In the genomic region with DNA sequence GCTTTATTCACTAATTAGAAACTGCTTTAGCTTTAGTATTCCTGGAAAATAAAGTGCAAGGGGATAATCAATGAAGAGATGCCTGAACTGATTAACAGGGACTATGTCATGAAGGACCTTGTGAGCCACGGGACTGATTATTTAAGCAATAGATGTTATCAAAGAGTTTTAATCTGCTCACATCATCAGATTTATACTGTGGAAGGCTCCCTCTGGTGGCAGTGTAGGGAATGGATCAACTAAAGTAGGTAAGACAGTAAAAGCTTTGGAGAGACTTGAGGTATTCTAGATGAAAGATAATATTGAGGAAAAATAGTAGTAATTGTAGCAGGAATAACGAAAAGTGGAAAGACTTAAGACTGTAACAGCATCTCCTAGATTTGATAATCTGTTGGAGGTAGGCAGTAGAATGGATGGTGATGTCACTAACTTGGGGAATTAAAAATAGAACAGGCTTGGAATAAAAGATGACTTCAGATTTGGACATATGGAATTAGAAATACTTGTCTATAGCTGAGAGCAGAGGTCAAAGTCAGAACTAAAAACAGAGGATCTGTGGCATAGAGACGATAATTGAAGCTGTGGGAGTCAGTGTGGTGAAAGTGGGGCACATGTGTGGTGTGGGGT, we compare ENCODE assay signal across 8 cellular contexts.
DNase-seq lines count a peak whose midpoint lies in the region; ATAC-seq, FAIRE-seq and TF ChIP-seq lines count a peak whose summit lies in the region.

No MANE protein-coding gene starts in this region.

- H3K79me2 ChIP-seq in H1 (ENCODE audit: control insufficient read depth in 1 of 2, insufficient read depth in 2 of 2, low read length in 2 of 2) = no peaks in the 10 kb centered on the region

- H3K4ac ChIP-seq in H1 (replicated peaks; ENCODE audit: insufficient read length, low read depth, low read length) = no peak overlapping the region

- peak overlapping the region; percentile 56; the same call in 1 of the 2 replicates for H2AFZ ChIP-seq in H1 (ENCODE audit: low read length)

- H3K27ac ChIP-seq in Panc1 (ENCODE audit: low read length) (no peak overlapping the region), H1 (ENCODE audit: low read depth, low read length) (no peak overlapping the region), pancreas (no peak overlapping the region)

- no peak overlapping the region for H2BK5ac ChIP-seq in H1 (ENCODE audit: low read depth, low read length)

- no peak overlapping the region for H3K14ac ChIP-seq in H1 (ENCODE audit: insufficient read length)

- peak; percentile 70 to 75 for TF ChIP-seq RAD21 in H1 (IDR thresholded peaks at IDR 0.05 in 1 of 2, conservative IDR thresholded peaks at IDR 0.05 in 1 of 2; ENCODE audit: low read depth in 2 of 2, low read length in 2 of 2)

- TF ChIP-seq CTCF in GM12865 (IDR thresholded peaks at IDR 0.05; ENCODE audit: insufficient read depth, low read depth, low read length, missing control alignments) (peak; percentile 74), Panc1 (IDR thresholded peaks at IDR 0.05) (peak; percentile 77; the same call in 1 of the 2 replicates), H1 (IDR thresholded peaks at IDR 0.05; ENCODE audit: control extremely low read depth in 1 of 3, insufficient read depth in 1 of 3, low read depth in 1 of 3, low read length in 3 of 3) (peak in 2 of 3 experiments; percentile 48 to 67; a peak in 2 of 4 replicates), pancreas (IDR thresholded peaks at IDR 0.05) (peak; percentile 47 to 65 (median 58))

- H3K4me3 ChIP-seq in GM12865 (ENCODE audit: low read depth, low read length) (no peak overlapping the region), Panc1 (ENCODE audit: low read depth in 2 of 2, low read length in 2 of 2) (no peak overlapping the region), H1 (ENCODE audit: extremely low read depth in 1 of 4, insufficient read depth in 2 of 4, low read depth in 3 of 4, low read length in 4 of 4) (no peak overlapping the region), pancreas (no peak overlapping the region)

- H4K20me1 ChIP-seq in H1 (replicated peaks in 1 of 2; ENCODE audit: control insufficient read depth in 1 of 2, insufficient read depth in 2 of 2, low read length in 2 of 2) = no peaks in the 10 kb centered on the region

- H2BK12ac ChIP-seq in H1 (ENCODE audit: low read depth, low read length) = no peak overlapping the region

- no peak overlapping the region for H4K8ac ChIP-seq in H1 (ENCODE audit: extremely low read depth, insufficient read depth, low read length)

- H3K27me3 ChIP-seq in Panc1 (ENCODE audit: control insufficient read depth, insufficient read depth, low read length) (no peaks in the 10 kb centered on the region), H1 (replicated peaks in 1 of 4; ENCODE audit: control insufficient read depth in 3 of 4, extremely low read depth in 1 of 4, insufficient read depth in 3 of 4, low read length in 3 of 4) (no peaks in the 10 kb centered on the region), pancreas (no peaks in the 10 kb centered on the region)

- H3K9me3 ChIP-seq in Panc1 (ENCODE audit: control insufficient read depth, insufficient read depth, low read depth, low read length) (no peaks in the 10 kb centered on the region), H1 (ENCODE audit: insufficient read depth in 2 of 2, low read depth in 1 of 2, low read length in 1 of 2) (no peaks in the 10 kb centered on the region), pancreas (no peaks in the 10 kb centered on the region)

- H3K9ac ChIP-seq in H1 (replicated peaks in 1 of 4; ENCODE audit: extremely low read depth in 1 of 4, low read depth in 3 of 4, low read length in 3 of 4) = no peak overlapping the region

- peak; percentile 28 to 36 for DNase-seq in AML-193 (lab: John Stamatoyannopoulos, UW)
- DNase-seq in GM12865 (ENCODE audit: low read depth) = peak; percentile 52
- peak; percentile 17 for DNase-seq in Panc1 (ENCODE audit: low read depth, low spot score)
- peak; percentile 3 to 56 for DNase-seq in H1 (ENCODE audit: low read depth in 1 of 2, low spot score in 2 of 2)
- DNase-seq in pancreas = no peak
- DNase-seq in activated CD4-positive, CD25-positive, alpha-beta regulatory T cell treated with anti-CD3 and anti-CD28 coated beads, Interleukin-2, amount 50 U/mL, for 72 hours = no peak
- DNase-seq in ecto neural progenitor cell (ENCODE audit: low spot score) = no peak

- no TSS peak for BruUV-seq in Panc1 (replicated peaks; lab: Mats Ljungman, UMichigan)

- H3K36me3 ChIP-seq in Panc1 (ENCODE audit: control insufficient read depth, insufficient read depth, low read length) = no peaks in the 10 kb centered on the region
- no peaks in the 10 kb centered on the region for H3K36me3 ChIP-seq in H1 (ENCODE audit: control insufficient read depth in 2 of 4, insufficient read depth in 4 of 4, low read length in 3 of 4)
- no peaks in the 10 kb centered on the region for H3K36me3 ChIP-seq in pancreas

- H3K18ac ChIP-seq in H1 (ENCODE audit: extremely low read depth, low read length) = no peak overlapping the region

- no peak for FAIRE-seq in H1 (lab: Jason Lieb, UNC)
- no peak for FAIRE-seq in pancreas (lab: Jason Lieb, UNC)

- no peak overlapping the region for H3K4me2 ChIP-seq in H1 (ENCODE audit: insufficient read depth in 1 of 2, low read depth in 2 of 2, low read length in 2 of 2)

- no peak for TF ChIP-seq POLR2A in H1 (IDR thresholded peaks at IDR 0.05; ENCODE audit: control extremely low read depth in 1 of 2, low read depth in 2 of 2, low read length in 2 of 2)

- no peak overlapping the region for H3K56ac ChIP-seq in H1 (replicated peaks; ENCODE audit: insufficient read length, low read depth, low read length)

- intact Hi-C loops in Panc1 (cut with micrococcal nuclease; ENCODE audit: unreplicated experiment) (loop anchor here (5.0 kb wide), 4 partner anchors 80 to 1100 kb away; partner anchors contain the start of gene HTR1E), pancreas (cut with DNase I) (no loop called here)

- POLR2A ChIA-PET in Panc1 (lab: Charles Lee) = no interaction called here
- POLR2A ChIA-PET in H1 (lab: Charles Lee; ENCODE audit: partially characterized antibody) = no interaction called here

- no peak overlapping the region for H2BK20ac ChIP-seq in H1 (ENCODE audit: low read length)

- H4K5ac ChIP-seq in H1 (ENCODE audit: insufficient read length, low read depth, low read length) = no peak overlapping the region

- H2AK5ac ChIP-seq in H1 (ENCODE audit: low read depth, low read length) = no peak overlapping the region

- H3K23me2 ChIP-seq in H1 (ENCODE audit: low read depth, low read length) = no peaks in the 10 kb centered on the region

- in situ Hi-C loops in Panc1 (cut with HindIII; ENCODE audit: low pct_unique_long_range_greater_than_20kb, low sequenced_read_pairs) = no loop called here

- peak; percentile 65 for ATAC-seq in HG03565 (IDR thresholded peaks at IDR 0.05; ENCODE audit: unreplicated experiment)
- ATAC-seq in Panc1 = no peak
- ATAC-seq in pancreas = peak in 3 of 4 donors; percentile 54 to 61 (median 60)

- WGBS in H1 (ENCODE audit: extremely low coverage in 1 of 2, insufficient coverage in 1 of 2, insufficient read length in 1 of 2, insufficient replicate concordance in 2 of 2, low coverage in 1 of 2, low lambda C conversion rate in 2 of 2, missing lambda C conversion rate in 1 of 2), 2 experiments = 40% methylated on average over 3 of the region's 3 CpGs; no CpG with 5 or more reads in 1 of the 2 experiments
- WGBS in pancreas, 2 donors = 18 to 21% methylated on average over 3 of the region's 3 CpGs

- CTCF ChIA-PET in Panc1 (lab: Charles Lee) = interaction anchor here (0.5 kb wide), 1 partner anchor 21 kb away, joined by 3 read pairs; no protein-coding TSS in a partner anchor
- CTCF ChIA-PET in H1 (lab: Charles Lee; ENCODE audit: partially characterized antibody) = interaction anchor here (0.5 to 1.5 kb wide), 31 partner anchors 9 to 935 kb away, joined by 3 to 14 read pairs (median 3); partner anchors contain the start of gene HTR1E

- H3K4me1 ChIP-seq in Panc1 (ENCODE audit: control insufficient read depth, insufficient read depth, low read length) (no peaks in the 10 kb centered on the region), H1 (replicated peaks in 1 of 4; ENCODE audit: control insufficient read depth in 3 of 4, insufficient read depth in 4 of 4, low read length in 3 of 4) (no peaks in the 10 kb centered on the region), pancreas (no peaks in the 10 kb centered on the region)

- no peak overlapping the region for H2BK120ac ChIP-seq in H1 (replicated peaks; ENCODE audit: low read depth, low read length)

- no peak for TF ChIP-seq EP300 in H1 (IDR thresholded peaks at IDR 0.05; ENCODE audit: borderline replicate concordance in 1 of 2, low read depth in 2 of 2, low read length in 2 of 2)

- H3K79me1 ChIP-seq in H1 (ENCODE audit: low read depth, low read length) = no peaks in the 10 kb centered on the region

- H2BK15ac ChIP-seq in H1 (ENCODE audit: low read length) = no peak overlapping the region

- no peak overlapping the region for H4K91ac ChIP-seq in H1 (replicated peaks; ENCODE audit: insufficient read length, low read length)

- H3K23ac ChIP-seq in H1 (ENCODE audit: insufficient read length) = no peak overlapping the region

TF ChIP-seq in H1, 55 proteins besides CTCF, POLR2A, EP300 and RAD21:
- no peak for TF ChIP-seq ATF2 (IDR thresholded peaks at IDR 0.05; ENCODE audit: low read length)
- no peak for TF ChIP-seq GTF2F1 (IDR thresholded peaks at IDR 0.05; ENCODE audit: borderline replicate concordance, low read depth, low read length)
- TF ChIP-seq MAFK (IDR thresholded peaks at IDR 0.05; ENCODE audit: low read depth, low read length) = peak; percentile 32; the same call in 1 of the 2 replicates
- TF ChIP-seq GABPA (IDR thresholded peaks at IDR 0.05; ENCODE audit: borderline replicate concordance, insufficient read depth, low read length) = no peak
- TF ChIP-seq POLR2AphosphoS5 (IDR thresholded peaks at IDR 0.05; ENCODE audit: low read depth, low read length) = no peak

Comparison
In these comparisons a context has a peak if more than half of its experiments do, and no peak if none do; other contexts are left out.
1. DNase-seq: peak in AML-193 (2 of 2), GM12865 (single experiment), Panc1 (single experiment) and H1 (2 of 2); none in pancreas (0 of 6), activated CD4-positive, CD25-positive, alpha-beta regulatory T cell treated with anti-CD3 and anti-CD28 coated beads, Interleukin-2, amount 50 U/mL, for 72 hours (single experiment) and ecto neural progenitor cell (single experiment).
2. Peak in every context shown above with its lines, with median percentiles within 50 percentile points of each other: CTCF ChIP-seq.